In genomic region chr1:173824315-173825081, GRCh38 we compare ENCODE assay signal across 8 cellular contexts. TPM values are rescaled to one million over a fixed set of nuclear protein-coding genes. Genes with fewer than 3 reads are reported as not detected.
A peak's percentile ranks its signal among the peaks of the same experiment; 100 is the strongest.
DNase-seq lines count a peak whose midpoint lies in the region; ATAC-seq and TF ChIP-seq lines count a peak whose summit lies in the region.

CENPL (minus strand) TSS chr1:173824883; CDS start chr1:173811299, 13,584 bp downstream.
DARS2 (plus strand) TSS chr1:173824673; CDS start chr1:173825230, 557 bp downstream.

- intact Hi-C loops in thyroid gland (cut with DNase I), result loop anchor here (5.0 to 10.0 kb wide), 2 partner anchors 43 to 400 kb away; partner anchors contain the start of genes GAS5 and ZBTB37

- H3K27me3 ChIP-seq in SU-DHL-6 (ENCODE audit: low read length) (no peaks in the 10 kb centered on the region), thyroid gland (no peaks in the 10 kb centered on the region)

- peak; percentile 84 for ATAC-seq in HG02678 (IDR thresholded peaks at IDR 0.05; ENCODE audit: unreplicated experiment)
- ATAC-seq in activated naive CD8-positive, alpha-beta T cell treated with anti-CD3 and anti-CD28 coated beads, Interleukin-2, amount 10 ng/mL, durations not matched to agents 7 days and 5 days (ENCODE audit: low read depth), result peak; percentile 88

- H3K79me2 ChIP-seq in SU-DHL-6 (ENCODE audit: insufficient read depth, low read length), result peaks cover 57% of the 10 kb centered on the region

- peak; percentile 52 for TF ChIP-seq POLR2A in GM10847 (IDR thresholded peaks at IDR 0.05; ENCODE audit: extremely low read depth, insufficient read length)
- peak in 1 of 2 donors; percentile 58 for TF ChIP-seq POLR2A in thyroid gland (IDR thresholded peaks at IDR 0.05)

- H3K9me2 ChIP-seq in SU-DHL-6 (replicated peaks; ENCODE audit: insufficient read depth, low read length), result no peaks in the 10 kb centered on the region

- H2AFZ ChIP-seq in SU-DHL-6 (ENCODE audit: low read depth, low read length, severe bottlenecking), result peak within 1 kb of the TSS; percentile 81

- peak within 1 kb of the TSS; percentile 95 for H3K27ac Mint-ChIP-seq in activated naive CD8-positive, alpha-beta T cell treated with anti-CD3 and anti-CD28 coated beads, Interleukin-2, amount 10 ng/mL, durations not matched to agents 7 days and 5 days
- H3K27ac Mint-ChIP-seq in glutamatergic neuron (ENCODE audit: unreplicated experiment) (peak within 1 kb of the TSS; percentile 97), osteocyte (ENCODE audit: unreplicated experiment) (peak within 1 kb of the TSS; percentile 100)

- H3F3A ChIP-seq in SU-DHL-6 (ENCODE audit: insufficient read depth), result peaks cover 18% of the 10 kb centered on the region

- H3K36me3 ChIP-seq in SU-DHL-6 (ENCODE audit: low read length) (peaks cover 21% of the 10 kb centered on the region), thyroid gland (no peaks in the 10 kb centered on the region)

- H4K20me1 ChIP-seq in SU-DHL-6 (ENCODE audit: low read depth, low read length), result 0 out of 2 replicates have a peak, but pooled peaks cover 9% of the 10 kb centered on the region

- POLR2A ChIA-PET in activated naive CD8-positive, alpha-beta T cell treated with anti-CD3 and anti-CD28 coated beads, Interleukin-2, amount 10 ng/mL, durations not matched to agents 7 days and 5 days (lab: Charles Lee), result interaction anchor here (0.8 to 3.0 kb wide), 12 partner anchors 20 to 436 kb away, joined by 3 to 33 read pairs (median 6); partner anchors contain the start of genes GAS5, KLHL20, PRDX6 and RABGAP1L

- no peaks in the 10 kb centered on the region for H3K9me3 ChIP-seq in SU-DHL-6 (ENCODE audit: insufficient read depth, low read length)
- H3K9me3 ChIP-seq in thyroid gland, result no peaks in the 10 kb centered on the region

- peaks cover 5 to 10% of the 10 kb centered on the region in 2 donors for H3K4me1 ChIP-seq in thyroid gland

- H3K27ac ChIP-seq in SU-DHL-6 (ENCODE audit: low read depth, low read length) (peak within 1 kb of the TSS; percentile 89), thyroid gland (peak within 1 kb of the TSS; percentile 66 to 95 (median 80))

- H3K4me1 Mint-ChIP-seq in activated naive CD8-positive, alpha-beta T cell treated with anti-CD3 and anti-CD28 coated beads, Interleukin-2, amount 10 ng/mL, durations not matched to agents 7 days and 5 days, result peaks cover 39% of the 10 kb centered on the region
- peaks cover 11% of the 10 kb centered on the region for H3K4me1 Mint-ChIP-seq in glutamatergic neuron (ENCODE audit: low read depth, unreplicated experiment)
- H3K4me1 Mint-ChIP-seq in osteocyte (ENCODE audit: unreplicated experiment), result peaks cover 49% of the 10 kb centered on the region

- peak; percentile 98 for DNase-seq in NCI-H128 (lab: John Stamatoyannopoulos, UW; ENCODE audit: unreplicated experiment)
- DNase-seq in activated naive CD8-positive, alpha-beta T cell treated with anti-CD3 and anti-CD28 coated beads, Interleukin-2, amount 10 ng/mL, durations not matched to agents 7 days and 5 days, result peak; percentile 84
- DNase-seq in glutamatergic neuron, result peak; percentile 88
- DNase-seq in osteocyte (ENCODE audit: extremely low spot score, unreplicated experiment), result peak; percentile 97
- DNase-seq in thyroid gland, result peak; percentile 97 to 99

- H3K9me3 Mint-ChIP-seq in activated naive CD8-positive, alpha-beta T cell treated with anti-CD3 and anti-CD28 coated beads, Interleukin-2, amount 10 ng/mL, durations not matched to agents 7 days and 5 days, result no peaks in the 10 kb centered on the region
- H3K9me3 Mint-ChIP-seq in glutamatergic neuron (ENCODE audit: unreplicated experiment), result peaks cover 8% of the 10 kb centered on the region
- H3K9me3 Mint-ChIP-seq in osteocyte (ENCODE audit: unreplicated experiment), result no peaks in the 10 kb centered on the region

- WGBS in thyroid gland, 2 donors, result 1% methylated on average over 43 to 55 of the region's 55 CpGs

- no peaks in the 10 kb centered on the region for H3K27me3 Mint-ChIP-seq in activated naive CD8-positive, alpha-beta T cell treated with anti-CD3 and anti-CD28 coated beads, Interleukin-2, amount 10 ng/mL, durations not matched to agents 7 days and 5 days
- H3K27me3 Mint-ChIP-seq in glutamatergic neuron (ENCODE audit: unreplicated experiment) (peaks cover 8% of the 10 kb centered on the region), osteocyte (ENCODE audit: unreplicated experiment) (no peaks in the 10 kb centered on the region)

- H3K4me3 ChIP-seq in SU-DHL-6 (ENCODE audit: insufficient read depth, low read length, poor library complexity, severe bottlenecking), result peak within 1 kb of the TSS; percentile 99
- H3K4me3 ChIP-seq in thyroid gland (replicated peaks in 1 of 3), result peak within 1 kb of the TSS; percentile 26 to 84 (median 49)

- H3K4me3 Mint-ChIP-seq in activated naive CD8-positive, alpha-beta T cell treated with anti-CD3 and anti-CD28 coated beads, Interleukin-2, amount 10 ng/mL, durations not matched to agents 7 days and 5 days, result peak within 1 kb of the TSS; percentile 92
- H3K4me3 Mint-ChIP-seq in glutamatergic neuron (ENCODE audit: unreplicated experiment), result peak within 1 kb of the TSS; percentile 98
- peak within 1 kb of the TSS; percentile 97 for H3K4me3 Mint-ChIP-seq in osteocyte (ENCODE audit: unreplicated experiment)

- peaks cover 29% of the 10 kb centered on the region for H3K36me3 Mint-ChIP-seq in activated naive CD8-positive, alpha-beta T cell treated with anti-CD3 and anti-CD28 coated beads, Interleukin-2, amount 10 ng/mL, durations not matched to agents 7 days and 5 days
- H3K36me3 Mint-ChIP-seq in glutamatergic neuron (ENCODE audit: unreplicated experiment) (no peaks in the 10 kb centered on the region), osteocyte (ENCODE audit: unreplicated experiment) (no peaks in the 10 kb centered on the region)

- H3K9ac ChIP-seq in SU-DHL-6 (ENCODE audit: low read length), result peak within 1 kb of the TSS; percentile 88

- peak within 1 kb of the TSS; percentile 85 for H3K4me2 ChIP-seq in SU-DHL-6 (ENCODE audit: low read depth, low read length, poor library complexity, severe bottlenecking)

- TF ChIP-seq CTCF in SU-DHL-6 (IDR thresholded peaks at IDR 0.05; ENCODE audit: insufficient read depth, low read length, poor library complexity, severe bottlenecking) (no peak), glutamatergic neuron (IDR thresholded peaks at IDR 0.05; ENCODE audit: partially characterized antibody, unreplicated experiment) (peak; percentile 39), osteocyte (IDR thresholded peaks at IDR 0.05) (no peak), thyroid gland (IDR thresholded peaks at IDR 0.05) (no peak)

RNA-seq across cellular contexts. Expression of gene CENPL, which starts in this region (rescaled TPM):
- total RNA-seq in activated naive CD8-positive, alpha-beta T cell treated with anti-CD3 and anti-CD28 coated beads, Interleukin-2, amount 10 ng/mL, durations not matched to agents 7 days and 5 days, result 10 to 100 TPM; 33.9 to 34.0 TPM
- total RNA-seq in glutamatergic neuron (ENCODE audit: unreplicated experiment) (4.3 TPM), osteocyte (7.9 and 10.9 TPM in 2 replicates), thyroid gland (1 to 10 TPM; 4.4 to 8.1 (median 5.3) TPM)

RNA-seq across cellular contexts. Expression of gene DARS2, which starts in this region (rescaled TPM):
- 10 to 100 TPM; 21.6 to 22.5 TPM for total RNA-seq in activated naive CD8-positive, alpha-beta T cell treated with anti-CD3 and anti-CD28 coated beads, Interleukin-2, amount 10 ng/mL, durations not matched to agents 7 days and 5 days
- total RNA-seq in glutamatergic neuron (ENCODE audit: unreplicated experiment) (17.0 TPM), osteocyte (12.8 and 13.1 TPM in 2 replicates), thyroid gland (10 to 100 TPM; 14.9 to 26.9 (median 20.7) TPM)

Comparison
In these comparisons a context has a peak if more than half of its experiments do, and no peak if none do; other contexts are left out.
1. Peak in every context shown above with its lines: DNase-seq, ATAC-seq, H3K4me3 ChIP-seq and H3K27ac ChIP-seq.